20 cellular contexts compared by ENCODE assay signal in genomic region chr2:39731546-39731945, GRCh38.
"Had no signal": no experiment of that assay in that cellular context is flagged by ENCODE, and none has a peak within 500 bp of the region (broad histone marks: within the 10 kb centered on the region; RNA-seq: fewer than 3 reads in every experiment).

No MANE protein-coding gene starts in this region.

- ATAC-seq: Panc1, Right ventricle myocardium inferior, SK-N-SH treated with all-trans-retinoic acid at 6 μM for 48 hours had no signal

- H3K4me3 ChIP-seq: MG63, SJCRH30 had no signal

- H3K9me3 ChIP-seq: MG63, SJCRH30 had no signal

- DNase-seq: KBM-7, MG63, NCI-H1092, NCI-H1105 treated with DMSO at 0.1 percent for 48 hours, NCI-H1417 treated with DMSO at 0.1 percent for 48 hours, NCI-H146, NCI-H1694 treated with DMSO at 0.1 percent for 48 hours, NCI-H2081, NCI-H2107, NCI-H2171, NCI-H226, NCI-H446, NCI-H510A, NCI-H524 treated with DMSO at 0.1 percent for 48 hours, NCI-H774, SHP77 treated with DMSO at 0.1 percent for 48 hours, SJCRH30 had no signal

- H3K27me3 ChIP-seq: MG63, SJCRH30 had no signal
